In the genomic region with DNA sequence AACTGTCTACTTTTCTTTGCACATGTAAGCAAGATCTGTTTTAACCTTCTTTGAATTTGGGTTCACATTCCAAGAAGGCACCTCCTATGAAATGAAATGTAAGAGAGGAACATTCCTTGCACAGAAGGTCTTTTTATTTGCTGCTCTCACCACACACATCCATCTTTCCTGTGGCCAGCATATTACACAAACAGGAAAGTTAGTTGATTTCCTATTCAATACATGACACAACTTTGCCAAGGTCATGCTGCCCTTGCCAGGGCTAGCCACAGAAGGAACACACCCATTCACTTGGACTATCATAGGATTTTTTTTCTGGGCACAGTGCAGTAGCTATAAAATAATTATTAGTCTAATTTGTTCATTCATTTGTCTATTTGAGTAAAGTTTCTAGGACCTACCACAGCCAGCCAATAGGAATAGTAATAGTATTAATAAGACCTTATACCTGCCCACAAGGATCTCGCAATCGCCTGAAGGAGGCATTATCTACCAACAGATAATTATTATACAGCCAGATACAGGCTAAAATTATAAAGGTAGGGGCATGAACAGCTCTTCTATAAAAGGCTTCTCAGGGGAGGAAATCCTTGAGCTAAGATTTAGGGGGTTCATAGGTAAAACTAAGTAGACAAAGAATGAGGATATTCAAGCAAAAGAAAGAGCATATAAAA, we compare ENCODE assay signal across 20 cellular contexts.
DNase-seq lines count a peak whose midpoint lies in the region; ATAC-seq and TF ChIP-seq lines count a peak whose summit lies in the region.
"Had no signal": no experiment of that assay in that cellular context is flagged by ENCODE, and none has a peak within 500 bp of the region (broad histone marks: within the 10 kb centered on the region; RNA-seq: fewer than 3 reads in every experiment).

No MANE protein-coding gene starts in this region.

- DNase-seq in AML-193 (lab: John Stamatoyannopoulos, UW) (peak; percentile 28 to 55), H9 (no peak), amniotic epithelial cell (ENCODE audit: low read depth) (peak; percentile 49), fibroblast of pulmonary artery (ENCODE audit: low read depth) (peak; percentile 41), NCI-H2171 (lab: John Stamatoyannopoulos, UW) (no peak)
- DNase-seq in NK-92 treated with Interleukin-12 subunit alpha and Interleukin-12 subunit beta, amount 100 ng/mL, for 24 hours (lab: John Stamatoyannopoulos, UW) = no peak
- DNase-seq: activated CD4-positive, alpha-beta T cell treated with anti-CD3 and anti-CD28 coated beads for 4 hours; activated CD8-positive, alpha-beta memory T cell treated with anti-CD3 and anti-CD28 coated beads, Interleukin-2, amount 50 U/mL, for 4 hours; BE2C; body of pancreas; dorsolateral prefrontal cortex; KG1; NCI-H146; NCI-H446; pancreas; stimulated activated CD4-positive, alpha-beta T cell treated with anti-CD3 and anti-CD28 coated beads, Interleukin-4, amount 100 ng/mL, for 4 hours; T1000 had no signal

- H3K36me3 Mint-ChIP-seq in H9 (ENCODE audit: insufficient read depth in 1 of 3, low read depth in 3 of 3) = no peaks in the 10 kb centered on the region; a peak in 1 of 7 replicates

- H3K18ac ChIP-seq in H9 (ENCODE audit: insufficient read length, low read depth, low read length) = no peak overlapping the region

- no peaks in the 10 kb centered on the region for H3K27me3 Mint-ChIP-seq in H9 (ENCODE audit: low read depth)

- no peak overlapping the region for H3K56ac ChIP-seq in H9 (ENCODE audit: insufficient read length, low read depth, low read length)

- no peak overlapping the region for H3K27ac ChIP-seq in H9 (ENCODE audit: insufficient read length, low read depth, low read length)
- H3K27ac ChIP-seq: body of pancreas, dorsolateral prefrontal cortex, pancreas, SJSA1 had no signal

- H3K4me1 ChIP-seq in H9 (ENCODE audit: insufficient read depth, low read length) = no peaks in the 10 kb centered on the region
- H3K4me1 ChIP-seq: body of pancreas, pancreas had no signal

- peak; percentile 26; the same call in 2 of the 3 replicates for TF ChIP-seq CTCF in H9 (conservative IDR thresholded peaks at IDR 0.05)
- no peak for TF ChIP-seq CTCF in fibroblast of pulmonary artery (IDR thresholded peaks at IDR 0.05; ENCODE audit: low read length, missing control alignments)

- H2AK5ac ChIP-seq in H9 (ENCODE audit: insufficient read length, low read length) = no peak overlapping the region

- H3K79me1 ChIP-seq in H9 (ENCODE audit: insufficient read depth, low read depth, low read length, poor library complexity, severe bottlenecking) = no peaks in the 10 kb centered on the region

- H4K20me1 ChIP-seq in H9 (ENCODE audit: control insufficient read depth, insufficient read depth, insufficient read length) = no peaks in the 10 kb centered on the region

- H3K4me1 Mint-ChIP-seq in H9 = peaks cover 0 to 4% of the 10 kb centered on the region in 2 experiments; a peak in 2 of 4 replicates

- no peak overlapping the region for H2BK5ac ChIP-seq in H9 (ENCODE audit: insufficient read length, low read length)

- H3K27me3 ChIP-seq in H9 (ENCODE audit: insufficient read depth, low read length) = no peaks in the 10 kb centered on the region
- H3K27me3 ChIP-seq: BE2C, body of pancreas, pancreas, SJSA1 had no signal

- H3K23ac ChIP-seq in H9 (ENCODE audit: insufficient read length, low read depth, low read length) = no peak overlapping the region

- WGBS in H9 (ENCODE audit: extremely low coverage, insufficient read length, low lambda C conversion rate) = no CpG with 5 or more reads among the region's 2 CpGs

- no peaks in the 10 kb centered on the region for H3K9me3 ChIP-seq in H9 (ENCODE audit: control insufficient read depth, low read depth, low read length)
- H3K9me3 ChIP-seq: BE2C, body of pancreas, pancreas, SJSA1 had no signal

- no peak overlapping the region for H4K8ac ChIP-seq in H9 (replicated peaks; ENCODE audit: insufficient read length, low read depth, low read length)

- no peak overlapping the region for H2BK12ac ChIP-seq in H9 (ENCODE audit: insufficient read length, low read depth, low read length)

- H3K14ac ChIP-seq in H9 (ENCODE audit: insufficient read depth, low read length) = no peak overlapping the region

- no peak overlapping the region for H3K4me3 ChIP-seq in fibroblast of pulmonary artery (replicated peaks; ENCODE audit: low read depth, low read length)
- H3K4me3 ChIP-seq: body of pancreas, dorsolateral prefrontal cortex, pancreas, SJSA1 had no signal

- no peak overlapping the region for H3K27ac Mint-ChIP-seq in H9

- no peak overlapping the region; a peak in 1 of 5 replicates for H3K4me3 Mint-ChIP-seq in H9

- no peak overlapping the region for H4K91ac ChIP-seq in H9 (ENCODE audit: insufficient read length, low read depth, low read length)

- no peak overlapping the region for H4K5ac ChIP-seq in H9 (ENCODE audit: insufficient read length, low read depth, low read length)

- no peak overlapping the region for H3T11ph ChIP-seq in H9 (ENCODE audit: low read length)

- no peak for ATAC-seq in GM18858 (IDR thresholded peaks at IDR 0.05; ENCODE audit: unreplicated experiment)
- no peak for ATAC-seq in HG02588 (IDR thresholded peaks at IDR 0.05; ENCODE audit: unreplicated experiment)
- ATAC-seq: body of pancreas had no signal

- no peak overlapping the region for H3K9ac ChIP-seq in H9 (ENCODE audit: extremely low read depth, insufficient read length, low read length)

- H2AFZ ChIP-seq in H9 (ENCODE audit: low read length) = no peak overlapping the region

- no peak overlapping the region for H3K4ac ChIP-seq in H9 (ENCODE audit: low read depth, low read length)

- no peak overlapping the region for H3K4me2 ChIP-seq in H9 (ENCODE audit: insufficient read depth, insufficient read length, low read length)

- no peak overlapping the region for H2BK120ac ChIP-seq in H9 (ENCODE audit: low read depth, low read length, poor library complexity, severe bottlenecking)

- no peaks in the 10 kb centered on the region for H3K23me2 ChIP-seq in H9 (ENCODE audit: insufficient read length, low read depth, low read length, poor library complexity, severe bottlenecking)

- no peaks in the 10 kb centered on the region for H3K79me2 ChIP-seq in H9 (ENCODE audit: insufficient read depth, low read length)

- no peak overlapping the region for H2BK20ac ChIP-seq in H9 (ENCODE audit: low read depth, low read length, poor library complexity, severe bottlenecking)

- H2BK15ac ChIP-seq in H9 (ENCODE audit: low read depth, low read length) = no peak overlapping the region

- no peaks in the 10 kb centered on the region for H3K9me3 Mint-ChIP-seq in H9

Comparison
In these comparisons a context has a peak if more than half of its experiments do, and no peak if none do; other contexts are left out.
1. DNase-seq: peak in AML-193 (2 of 2), amniotic epithelial cell (single experiment) and fibroblast of pulmonary artery (single experiment); none in H9 (single experiment), NK-92 treated with Interleukin-12 subunit alpha and Interleukin-12 subunit beta, amount 100 ng/mL, for 24 hours (single experiment) and NCI-H2171 (single experiment).